1 cellular context compared by ENCODE assay signal in genomic region chr12:47394070-47394469, GRCh38.
TF ChIP-seq lines count a peak whose summit lies in the region.

No MANE protein-coding gene starts in this region.

TF ChIP-seq in IMR-90, 13 proteins besides CTCF, POLR2A, EP300 and RAD21:
- TF ChIP-seq RCOR1 (IDR thresholded peaks at IDR 0.05; ENCODE audit: insufficient replicate concordance, low read length) (no peak), MXI1 (IDR thresholded peaks at IDR 0.05; ENCODE audit: borderline replicate concordance, low read depth, low read length) (no peak), ELK1 (IDR thresholded peaks at IDR 0.05; ENCODE audit: borderline replicate concordance, low read depth, low read length) (no peak), CHD1 (IDR thresholded peaks at IDR 0.05; ENCODE audit: low read depth, low read length) (no peak), NFE2L2 (IDR thresholded peaks at IDR 0.05; ENCODE audit: low read depth, low read length) (no peak), FOS (IDR thresholded peaks at IDR 0.05; ENCODE audit: low read depth, low read length) (no peak), CEBPB (IDR thresholded peaks at IDR 0.05; ENCODE audit: low read depth, low read length) (no peak), RFX5 (IDR thresholded peaks at IDR 0.05; ENCODE audit: low read depth, low read length) (no peak), BHLHE40 (IDR thresholded peaks at IDR 0.05; ENCODE audit: low read depth, low read length) (no peak), MAZ (IDR thresholded peaks at IDR 0.05; ENCODE audit: borderline replicate concordance, low read depth, low read length) (no peak)
- TF ChIP-seq, protein P1, sequence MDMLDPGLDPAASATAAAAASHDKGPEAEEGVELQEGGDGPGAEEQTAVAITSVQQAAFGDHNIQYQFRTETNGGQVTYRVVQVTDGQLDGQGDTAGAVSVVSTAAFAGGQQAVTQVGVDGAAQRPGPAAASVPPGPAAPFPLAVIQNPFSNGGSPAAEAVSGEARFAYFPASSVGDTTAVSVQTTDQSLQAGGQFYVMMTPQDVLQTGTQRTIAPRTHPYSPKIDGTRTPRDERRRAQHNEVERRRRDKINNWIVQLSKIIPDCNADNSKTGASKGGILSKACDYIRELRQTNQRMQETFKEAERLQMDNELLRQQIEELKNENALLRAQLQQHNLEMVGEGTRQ (IDR thresholded peaks at IDR 0.05; ENCODE audit: low read depth, low read length) = no peak
